1 cellular context compared by ENCODE assay signal in genomic region chr14:55271572-55272414, GRCh38.
A peak's percentile ranks its signal among the peaks of the same experiment; 100 is the strongest.
TF ChIP-seq lines count a peak whose summit lies in the region.

No MANE protein-coding gene starts in this region.

TF ChIP-seq in HEK293, 187 proteins besides CTCF, POLR2A, EP300 and RAD21 (continued from another document and continues in another):
- TF ChIP-seq ZNF341 (tag by site-specific recombination; IDR thresholded peaks at IDR 0.05; ENCODE audit: low read depth) (peak; percentile 36; the same call in 1 of the 2 replicates), ZNF221 (tag by site-specific recombination; IDR thresholded peaks at IDR 0.05; ENCODE audit: borderline replicate concordance) (no peak), KLF9 (tag by site-specific recombination; IDR thresholded peaks at IDR 0.05; ENCODE audit: low read depth) (no peak), ZNF18 (tag by site-specific recombination; IDR thresholded peaks at IDR 0.05) (no peak), ZNF544 (tag by site-specific recombination; IDR thresholded peaks at IDR 0.05) (no peak), ZNF121 (tag by site-specific recombination; IDR thresholded peaks at IDR 0.05) (no peak), ZNF621 (tag by site-specific recombination; IDR thresholded peaks at IDR 0.05) (no peak), ZNF248 (tag by site-specific recombination; IDR thresholded peaks at IDR 0.05) (no peak), ZNF138 (tag by site-specific recombination; IDR thresholded peaks at IDR 0.05; ENCODE audit: borderline replicate concordance) (no peak), ZNF837 (tag by site-specific recombination; IDR thresholded peaks at IDR 0.05) (no peak), ZNF473 (tag by site-specific recombination; IDR thresholded peaks at IDR 0.05) (no peak), ZNF133 (tag by site-specific recombination; IDR thresholded peaks at IDR 0.05) (no peak), KLF10 (tag by site-specific recombination; IDR thresholded peaks at IDR 0.05) (no peak), ZNF791 (tag by site-specific recombination; IDR thresholded peaks at IDR 0.05) (no peak), ZNF132 (tag by site-specific recombination; IDR thresholded peaks at IDR 0.05; ENCODE audit: borderline replicate concordance) (no peak), ZNF670 (tag by site-specific recombination; IDR thresholded peaks at IDR 0.05; ENCODE audit: low read depth) (no peak), ZNF768 (tag by site-specific recombination; IDR thresholded peaks at IDR 0.05) (no peak), ZNF292 (tag by site-specific recombination; IDR thresholded peaks at IDR 0.05; ENCODE audit: borderline replicate concordance, low read depth) (no peak), ZNF184 (tag by site-specific recombination; IDR thresholded peaks at IDR 0.05) (no peak), ZNF214 (tag by site-specific recombination; IDR thresholded peaks at IDR 0.05; ENCODE audit: borderline replicate concordance) (no peak), ZNF202 (tag by site-specific recombination; IDR thresholded peaks at IDR 0.05; ENCODE audit: borderline replicate concordance) (no peak), ZNF785 (tag by site-specific recombination; IDR thresholded peaks at IDR 0.05) (no peak), ELK4 (IDR thresholded peaks at IDR 0.05; ENCODE audit: borderline replicate concordance, low read depth, low read length) (no peak), ZNF660 (tag by site-specific recombination; IDR thresholded peaks at IDR 0.05) (no peak), ZNF335 (tag by site-specific recombination; conservative IDR thresholded peaks at IDR 0.05) (peak; percentile 82), ZNF211 (tag by site-specific recombination; IDR thresholded peaks at IDR 0.05; ENCODE audit: low read depth) (no peak), ZNF76 (tag by site-specific recombination; IDR thresholded peaks at IDR 0.05; ENCODE audit: borderline replicate concordance, low read depth) (0 out of 2 replicates have a peak, but pooled peaks have one; percentile 38), ZNF701 (tag by site-specific recombination; IDR thresholded peaks at IDR 0.05) (no peak), FEZF1 (tag by site-specific recombination; IDR thresholded peaks at IDR 0.05) (no peak), ZNF513 (tag by site-specific recombination; IDR thresholded peaks at IDR 0.05) (no peak), ZNF404 (tag by site-specific recombination; IDR thresholded peaks at IDR 0.05) (no peak), ZNF140 (tag by site-specific recombination; IDR thresholded peaks at IDR 0.05) (no peak), ZBTB21 (tag by site-specific recombination; IDR thresholded peaks at IDR 0.05) (peak; percentile 99), REPIN1 (tag by site-specific recombination; IDR thresholded peaks at IDR 0.05; ENCODE audit: low read depth) (no peak), ZNF19 (tag by site-specific recombination; IDR thresholded peaks at IDR 0.05; ENCODE audit: low read depth) (no peak), ZFP69B (tag by site-specific recombination; IDR thresholded peaks at IDR 0.05) (peak; percentile 72), YY2 (tag by site-specific recombination; IDR thresholded peaks at IDR 0.05) (peak; percentile 18; the same call in 1 of the 2 replicates), ZNF501 (tag by site-specific recombination; IDR thresholded peaks at IDR 0.05) (no peak), ZNF239 (tag by site-specific recombination; IDR thresholded peaks at IDR 0.05) (no peak), ZNF24 (tag by site-specific recombination; IDR thresholded peaks at IDR 0.05) (no peak), ZBTB1 (tag by site-specific recombination; IDR thresholded peaks at IDR 0.05) (no peak), MZF1 (tag by site-specific recombination; IDR thresholded peaks at IDR 0.05; ENCODE audit: borderline replicate concordance) (no peak), ZNF548 (tag by site-specific recombination; IDR thresholded peaks at IDR 0.05) (no peak), ZNF529 (tag by site-specific recombination; IDR thresholded peaks at IDR 0.05; ENCODE audit: insufficient replicate concordance) (no peak), ZNF112 (tag by site-specific recombination; IDR thresholded peaks at IDR 0.05) (no peak), ZNF560 (tag by site-specific recombination; IDR thresholded peaks at IDR 0.05; ENCODE audit: borderline replicate concordance) (no peak), ZNF2 (tag by site-specific recombination; IDR thresholded peaks at IDR 0.05) (0 out of 2 replicates have a peak, but pooled peaks have one; percentile 31), ZBTB26 (tag by site-specific recombination; optimal IDR thresholded peaks at IDR 0.05) (peak; percentile 73), GLI2 (tag by site-specific recombination; IDR thresholded peaks at IDR 0.05; ENCODE audit: borderline replicate concordance, low read depth) (no peak), ZNF266 (tag by site-specific recombination; IDR thresholded peaks at IDR 0.05; ENCODE audit: low read depth) (no peak)
- TF ChIP-seq, protein P1, sequence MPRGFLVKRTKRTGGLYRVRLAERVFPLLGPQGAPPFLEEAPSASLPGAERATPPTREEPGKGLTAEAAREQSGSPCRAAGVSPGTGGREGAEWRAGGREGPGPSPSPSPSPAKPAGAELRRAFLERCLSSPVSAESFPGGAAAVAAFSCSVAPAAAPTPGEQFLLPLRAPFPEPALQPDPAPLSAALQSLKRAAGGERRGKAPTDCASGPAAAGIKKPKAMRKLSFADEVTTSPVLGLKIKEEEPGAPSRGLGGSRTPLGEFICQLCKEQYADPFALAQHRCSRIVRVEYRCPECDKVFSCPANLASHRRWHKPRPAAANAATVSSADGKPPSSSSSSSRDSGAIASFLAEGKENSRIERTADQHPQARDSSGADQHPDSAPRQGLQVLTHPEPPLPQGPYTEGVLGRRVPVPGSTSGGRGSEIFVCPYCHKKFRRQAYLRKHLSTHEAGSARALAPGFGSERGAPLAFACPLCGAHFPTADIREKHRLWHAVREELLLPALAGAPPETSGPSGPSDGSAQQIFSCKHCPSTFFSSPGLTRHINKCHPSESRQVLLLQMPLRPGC (tag by site-specific recombination; IDR thresholded peaks at IDR 0.05): no peak
- TF ChIP-seq, protein P2, sequence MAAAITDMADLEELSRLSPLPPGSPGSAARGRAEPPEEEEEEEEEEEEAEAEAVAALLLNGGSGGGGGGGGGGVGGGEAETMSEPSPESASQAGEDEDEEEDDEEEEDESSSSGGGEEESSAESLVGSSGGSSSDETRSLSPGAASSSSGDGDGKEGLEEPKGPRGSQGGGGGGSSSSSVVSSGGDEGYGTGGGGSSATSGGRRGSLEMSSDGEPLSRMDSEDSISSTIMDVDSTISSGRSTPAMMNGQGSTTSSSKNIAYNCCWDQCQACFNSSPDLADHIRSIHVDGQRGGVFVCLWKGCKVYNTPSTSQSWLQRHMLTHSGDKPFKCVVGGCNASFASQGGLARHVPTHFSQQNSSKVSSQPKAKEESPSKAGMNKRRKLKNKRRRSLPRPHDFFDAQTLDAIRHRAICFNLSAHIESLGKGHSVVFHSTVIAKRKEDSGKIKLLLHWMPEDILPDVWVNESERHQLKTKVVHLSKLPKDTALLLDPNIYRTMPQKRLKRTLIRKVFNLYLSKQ (tag by site-specific recombination; IDR thresholded peaks at IDR 0.05; ENCODE audit: borderline replicate concordance): no peak
- TF ChIP-seq, protein P3, sequence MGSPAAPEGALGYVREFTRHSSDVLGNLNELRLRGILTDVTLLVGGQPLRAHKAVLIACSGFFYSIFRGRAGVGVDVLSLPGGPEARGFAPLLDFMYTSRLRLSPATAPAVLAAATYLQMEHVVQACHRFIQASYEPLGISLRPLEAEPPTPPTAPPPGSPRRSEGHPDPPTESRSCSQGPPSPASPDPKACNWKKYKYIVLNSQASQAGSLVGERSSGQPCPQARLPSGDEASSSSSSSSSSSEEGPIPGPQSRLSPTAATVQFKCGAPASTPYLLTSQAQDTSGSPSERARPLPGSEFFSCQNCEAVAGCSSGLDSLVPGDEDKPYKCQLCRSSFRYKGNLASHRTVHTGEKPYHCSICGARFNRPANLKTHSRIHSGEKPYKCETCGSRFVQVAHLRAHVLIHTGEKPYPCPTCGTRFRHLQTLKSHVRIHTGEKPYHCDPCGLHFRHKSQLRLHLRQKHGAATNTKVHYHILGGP (tag by site-specific recombination; IDR thresholded peaks at IDR 0.05): no peak
- TF ChIP-seq, protein P4, sequence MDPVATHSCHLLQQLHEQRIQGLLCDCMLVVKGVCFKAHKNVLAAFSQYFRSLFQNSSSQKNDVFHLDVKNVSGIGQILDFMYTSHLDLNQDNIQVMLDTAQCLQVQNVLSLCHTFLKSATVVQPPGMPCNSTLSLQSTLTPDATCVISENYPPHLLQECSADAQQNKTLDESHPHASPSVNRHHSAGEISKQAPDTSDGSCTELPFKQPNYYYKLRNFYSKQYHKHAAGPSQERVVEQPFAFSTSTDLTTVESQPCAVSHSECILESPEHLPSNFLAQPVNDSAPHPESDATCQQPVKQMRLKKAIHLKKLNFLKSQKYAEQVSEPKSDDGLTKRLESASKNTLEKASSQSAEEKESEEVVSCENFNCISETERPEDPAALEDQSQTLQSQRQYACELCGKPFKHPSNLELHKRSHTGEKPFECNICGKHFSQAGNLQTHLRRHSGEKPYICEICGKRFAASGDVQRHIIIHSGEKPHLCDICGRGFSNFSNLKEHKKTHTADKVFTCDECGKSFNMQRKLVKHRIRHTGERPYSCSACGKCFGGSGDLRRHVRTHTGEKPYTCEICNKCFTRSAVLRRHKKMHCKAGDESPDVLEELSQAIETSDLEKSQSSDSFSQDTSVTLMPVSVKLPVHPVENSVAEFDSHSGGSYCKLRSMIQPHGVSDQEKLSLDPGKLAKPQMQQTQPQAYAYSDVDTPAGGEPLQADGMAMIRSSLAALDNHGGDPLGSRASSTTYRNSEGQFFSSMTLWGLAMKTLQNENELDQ (tag by site-specific recombination; IDR thresholded peaks at IDR 0.05; ENCODE audit: low read depth): no peak
- TF ChIP-seq, protein P5, sequence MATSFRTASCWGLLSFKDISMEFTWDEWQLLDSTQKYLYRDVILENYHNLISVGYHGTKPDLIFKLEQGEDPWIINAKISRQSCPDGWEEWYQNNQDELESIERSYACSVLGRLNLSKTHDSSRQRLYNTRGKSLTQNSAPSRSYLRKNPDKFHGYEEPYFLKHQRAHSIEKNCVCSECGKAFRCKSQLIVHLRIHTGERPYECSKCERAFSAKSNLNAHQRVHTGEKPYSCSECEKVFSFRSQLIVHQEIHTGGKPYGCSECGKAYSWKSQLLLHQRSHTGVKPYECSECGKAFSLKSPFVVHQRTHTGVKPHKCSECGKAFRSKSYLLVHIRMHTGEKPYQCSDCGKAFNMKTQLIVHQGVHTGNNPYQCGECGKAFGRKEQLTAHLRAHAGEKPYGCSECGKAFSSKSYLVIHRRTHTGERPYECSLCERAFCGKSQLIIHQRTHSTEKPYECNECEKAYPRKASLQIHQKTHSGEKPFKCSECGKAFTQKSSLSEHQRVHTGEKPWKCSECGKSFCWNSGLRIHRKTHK (tag by site-specific recombination; IDR thresholded peaks at IDR 0.05): no peak
- TF ChIP-seq, protein P6, sequence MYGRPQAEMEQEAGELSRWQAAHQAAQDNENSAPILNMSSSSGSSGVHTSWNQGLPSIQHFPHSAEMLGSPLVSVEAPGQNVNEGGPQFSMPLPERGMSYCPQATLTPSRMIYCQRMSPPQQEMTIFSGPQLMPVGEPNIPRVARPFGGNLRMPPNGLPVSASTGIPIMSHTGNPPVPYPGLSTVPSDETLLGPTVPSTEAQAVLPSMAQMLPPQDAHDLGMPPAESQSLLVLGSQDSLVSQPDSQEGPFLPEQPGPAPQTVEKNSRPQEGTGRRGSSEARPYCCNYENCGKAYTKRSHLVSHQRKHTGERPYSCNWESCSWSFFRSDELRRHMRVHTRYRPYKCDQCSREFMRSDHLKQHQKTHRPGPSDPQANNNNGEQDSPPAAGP (tag by site-specific recombination; IDR thresholded peaks at IDR 0.05): no peak
